21 cellular contexts compared by ENCODE assay signal in the genomic region with DNA sequence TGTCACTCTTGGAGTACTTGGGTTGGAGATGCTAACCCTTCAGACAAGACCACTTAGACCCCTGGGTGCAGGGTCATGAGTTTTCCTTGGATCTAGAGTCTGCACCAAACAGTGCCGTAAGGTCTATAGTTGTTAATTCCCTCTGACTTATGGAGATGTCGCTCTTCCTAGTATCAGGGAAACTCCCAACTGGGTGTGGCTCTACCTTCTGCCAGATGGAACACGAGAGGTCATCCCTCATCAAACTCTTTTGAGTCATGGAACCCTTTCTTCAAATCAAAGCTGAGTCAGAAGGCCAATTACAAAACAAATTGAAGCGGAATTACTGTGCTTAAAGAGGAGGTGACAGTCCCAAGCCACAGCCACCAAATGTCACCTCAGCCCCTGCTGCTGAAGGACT.
"Had no signal": no experiment of that assay in that cellular context is flagged by ENCODE, and none has a peak within 500 bp of the region (broad histone marks: within the 10 kb centered on the region; RNA-seq: fewer than 3 reads in every experiment).

No MANE protein-coding gene starts in this region.

- DNase-seq: activated CD4-positive, alpha-beta T cell treated with anti-CD3 and anti-CD28 coated beads, Interleukin-2, amount 10 ng/mL, durations not matched to agents 7 days and 5 days; activated CD8-positive, alpha-beta T cell treated with anti-CD3 and anti-CD28 coated beads, Interleukin-2, amount 10 ng/mL, durations not matched to agents 7 days and 5 days; activated effector memory CD4-positive, alpha-beta T cell treated with Interleukin-2 at 50 U/mL for 16 hours; activated naive CD4-positive, alpha-beta T cell treated with anti-CD3 and anti-CD28 coated beads, Interleukin-2, amount 10 ng/mL, durations not matched to agents 7 days and 5 days; activated naive CD8-positive, alpha-beta T cell treated with anti-CD3 and anti-CD28 coated beads, Interleukin-2, amount 50 U/mL, for 24 hours; activated T-cell treated with anti-CD3 and anti-CD28 coated beads, Interleukin-2, amount 50 U/mL, for 48 hours; anterior cingulate cortex; cortex of kidney; effector CD4-positive, alpha-beta T cell; gastrocnemius medialis; left ventricle myocardium inferior; naive B cell; retina; stimulated activated CD4-positive, alpha-beta T cell treated with anti-CD3 and anti-CD28 coated beads, Interleukin-1b, Interleukin-23, amount 100 ng/mL, for 48 hours; stimulated activated naive CD4-positive, alpha-beta T cell treated with Interleukin-2 at 50 U/mL for 16 hours; T-helper 1 cell; T-helper 9 cell; thyroid gland had no signal

- ATAC-seq: activated CD4-positive, CD25-positive, alpha-beta regulatory T cell treated with anti-CD3 and anti-CD28 coated beads, Interleukin-2, amount 50 U/mL, for 24 hours; activated CD8-positive, alpha-beta T cell treated with anti-CD3 and anti-CD28 coated beads, Interleukin-2, amount 10 ng/mL, durations not matched to agents 7 days and 5 days; activated naive CD8-positive, alpha-beta T cell treated with anti-CD3 and anti-CD28 coated beads, Interleukin-2, amount 50 U/mL, for 24 hours; gastrocnemius medialis had no signal

- H3K9me3 ChIP-seq: gastrocnemius medialis, heart left ventricle, left ventricle myocardium inferior, thyroid gland had no signal

- H3K27ac ChIP-seq: brain microvascular endothelial cell, gastrocnemius medialis, thyroid gland had no signal

- H3K36me3 ChIP-seq: brain microvascular endothelial cell, gastrocnemius medialis, heart left ventricle, left ventricle myocardium inferior, thyroid gland had no signal

- H3K27me3 ChIP-seq: brain microvascular endothelial cell, gastrocnemius medialis, heart left ventricle, thyroid gland had no signal

- H3K4me3 ChIP-seq: gastrocnemius medialis, heart left ventricle, left ventricle myocardium inferior, thyroid gland had no signal
